9 cellular contexts compared by ENCODE assay signal in the genomic region with DNA sequence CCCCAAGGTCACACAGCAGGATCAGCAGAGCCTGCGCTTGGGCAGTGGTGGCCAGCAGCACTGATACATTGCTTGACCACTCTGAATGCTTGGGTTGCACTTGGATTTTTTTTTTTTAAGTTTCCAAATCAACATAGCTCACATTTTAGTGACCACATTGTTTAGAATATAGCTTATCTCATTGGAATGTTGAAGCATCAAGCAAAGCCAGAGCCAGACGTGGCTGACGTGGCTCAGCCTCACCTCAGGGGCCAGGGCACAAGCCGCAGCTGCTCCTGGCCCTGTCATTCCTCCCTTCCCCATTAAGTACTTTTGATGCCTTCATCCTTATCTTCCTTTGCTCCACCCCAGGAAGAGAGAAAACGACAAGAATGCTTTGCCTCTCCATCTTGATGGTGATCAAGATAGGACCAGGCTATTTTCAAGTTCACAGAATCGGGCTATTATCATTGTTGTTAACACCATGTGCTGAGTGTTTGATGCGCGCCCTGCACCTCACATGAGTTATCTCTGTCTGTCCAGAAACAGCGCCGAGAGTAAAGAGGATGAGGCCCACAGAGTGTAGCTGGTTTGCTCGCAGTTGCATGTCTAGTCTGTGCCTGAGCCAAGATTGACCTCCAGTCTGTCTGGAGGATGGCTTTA.
DNase-seq lines count a peak whose midpoint lies in the region; ATAC-seq, FAIRE-seq and TF ChIP-seq lines count a peak whose summit lies in the region.
"Had no signal": no experiment of that assay in that cellular context is flagged by ENCODE, and none has a peak within 500 bp of the region (broad histone marks: within the 10 kb centered on the region; RNA-seq: fewer than 3 reads in every experiment).

No MANE protein-coding gene starts in this region.

- H3K9me3 ChIP-seq in PC-3 (ENCODE audit: low read length) = no peaks in the 10 kb centered on the region
- no peaks in the 10 kb centered on the region for H3K9me3 ChIP-seq in endothelial cell of umbilical vein (replicated peaks; ENCODE audit: control insufficient read depth, insufficient read depth, low read length)

- H3K4me2 ChIP-seq in PC-3 (ENCODE audit: low read length) (peak overlapping the region; percentile 5; the same call in 1 of the 2 replicates), endothelial cell of umbilical vein (ENCODE audit: insufficient read depth, low read length) (peak overlapping the region; percentile 7)

- H3K9me1 ChIP-seq in endothelial cell of umbilical vein (replicated peaks; ENCODE audit: control insufficient read depth, extremely low read depth, insufficient read depth, low read length) = no peaks in the 10 kb centered on the region

- peak; percentile 97 for FAIRE-seq in endothelial cell of umbilical vein (lab: Jason Lieb, UNC)

- intact Hi-C loops in PC-3 (cut with micrococcal nuclease) (no loop called here), endothelial cell of umbilical vein (cut with micrococcal nuclease) (loop anchor here (1.0 to 5.0 kb wide), 6 partner anchors 28 to 221 kb away; no protein-coding TSS in a partner anchor)

- peaks cover 7% of the 10 kb centered on the region for H3F3A ChIP-seq in PC-3 (ENCODE audit: low read length, unreplicated experiment)

- POLR2A ChIA-PET in PC-3 (lab: Charles Lee; ENCODE audit: unreplicated experiment) (interaction anchor here (0.5 kb wide), 1 partner anchor 53 kb away, joined by 3 read pairs; no protein-coding TSS in a partner anchor), endothelial cell of umbilical vein (lab: Charles Lee) (interaction anchor here (0.6 to 1.5 kb wide), 5 partner anchors 13 to 113 kb away, joined by 3 to 7 read pairs (median 5); partner anchors contain the start of gene SMAD3)

- H2AFZ ChIP-seq in PC-3 (ENCODE audit: low read length) (no peak overlapping the region), endothelial cell of umbilical vein (ENCODE audit: low read depth, low read length) (no peak overlapping the region)

- H3K27ac ChIP-seq in PC-3 (ENCODE audit: low read length) (peak overlapping the region; percentile 93), endothelial cell of umbilical vein (ENCODE audit: insufficient read depth, low read depth, low read length) (peak overlapping the region; percentile 92)

- H3K79me2 ChIP-seq in PC-3 (ENCODE audit: low read length) (peaks cover 52% of the 10 kb centered on the region), endothelial cell of umbilical vein (ENCODE audit: control insufficient read depth, insufficient read depth, low read length) (peaks cover 44% of the 10 kb centered on the region)

- H3K27me3 ChIP-seq in PC-3 (ENCODE audit: low read length) (no peaks in the 10 kb centered on the region), endothelial cell of umbilical vein (ENCODE audit: control insufficient read depth in 2 of 2, insufficient read depth in 2 of 2, low read length in 2 of 2) (no peaks in the 10 kb centered on the region)

- peak; percentile 40 for ATAC-seq in PC-3
- no peak for ATAC-seq in GM21528 (IDR thresholded peaks at IDR 0.05; ENCODE audit: low FRiP score, unreplicated experiment)

- H4K20me1 ChIP-seq in PC-3 (ENCODE audit: low read length) = no peaks in the 10 kb centered on the region
- H4K20me1 ChIP-seq in endothelial cell of umbilical vein (replicated peaks; ENCODE audit: control insufficient read depth, extremely low read depth, insufficient read depth, low read length) = no peaks in the 10 kb centered on the region

- dilution Hi-C loops in endothelial cell of umbilical vein (cut with MboI; ENCODE audit: extremely low pct_ligation_motif_present, low sequenced_read_pairs) = no loop called here

- H3K9me2 ChIP-seq in PC-3 (replicated peaks; ENCODE audit: low read length) = no peaks in the 10 kb centered on the region

- no peak for TF ChIP-seq CTCF in PC-3 (conservative IDR thresholded peaks at IDR 0.05; ENCODE audit: low read depth, low read length)
- no peak for TF ChIP-seq CTCF in endothelial cell of umbilical vein (IDR thresholded peaks at IDR 0.05; ENCODE audit: extremely low read depth in 1 of 2, insufficient read depth in 1 of 2, low read depth in 1 of 2, low read length in 2 of 2)

- BruUV-seq in PC-3 (replicated peaks; lab: Mats Ljungman, UMichigan) (no TSS peak), endothelial cell of umbilical vein (replicated peaks; lab: Mats Ljungman, UMichigan) (no TSS peak)

- DNase-seq in AG08396 (ENCODE audit: low spot score) = peak; percentile 88
- DNase-seq in PC-3 = peak; percentile 79
- DNase-seq in endothelial cell of umbilical vein (ENCODE audit: low read depth, low spot score) = peak; percentile 90
- DNase-seq in mucosa of gallbladder (ENCODE audit: low spot score) = peak; percentile 42
- no peak for DNase-seq in NCI-H510A (lab: John Stamatoyannopoulos, UW)
- DNase-seq in NCI-H1694 (lab: John Stamatoyannopoulos, UW) = no peak
- DNase-seq in stimulated activated CD4-positive, alpha-beta T cell treated with anti-CD3 and anti-CD28 coated beads, Interleukin-4, amount 100 ng/mL, for 24 hours = no peak
- DNase-seq: NCI-H1105 had no signal

- CTCF ChIA-PET in PC-3 (lab: Charles Lee) = no interaction called here
- CTCF ChIA-PET in endothelial cell of umbilical vein (lab: Charles Lee) = interaction anchor here (0.6 to 2.5 kb wide), 16 partner anchors 10 to 255 kb away, joined by 3 to 12 read pairs (median 4); partner anchors contain the start of gene SMAD3

- H3K4me1 ChIP-seq in PC-3 (ENCODE audit: insufficient read depth, low read length) (peaks cover 56% of the 10 kb centered on the region), endothelial cell of umbilical vein (ENCODE audit: control insufficient read depth, extremely low read depth, insufficient read depth, low read length) (peaks cover 50% of the 10 kb centered on the region)

- peak; percentile 56 for TF ChIP-seq POLR2A in endothelial cell of umbilical vein (IDR thresholded peaks at IDR 0.05; ENCODE audit: low read depth, low read length)

- H3K36me3 ChIP-seq in PC-3 (ENCODE audit: low read depth, low read length) (peaks cover 56% of the 10 kb centered on the region), endothelial cell of umbilical vein (ENCODE audit: control insufficient read depth in 2 of 2, extremely low read depth in 1 of 2, insufficient read depth in 2 of 2, low read length in 2 of 2) (peaks cover 9 to 11% of the 10 kb centered on the region in 2 experiments)

- peak overlapping the region; percentile 11; the same call in 1 of the 2 replicates for H3K9ac ChIP-seq in PC-3 (ENCODE audit: low read length)
- peak overlapping the region; percentile 70 for H3K9ac ChIP-seq in endothelial cell of umbilical vein (replicated peaks; ENCODE audit: extremely low read depth, insufficient read depth, low read length)

- no peak overlapping the region for H3K4me3 ChIP-seq in PC-3 (ENCODE audit: low read length)
- H3K4me3 ChIP-seq in endothelial cell of umbilical vein (replicated peaks in 1 of 3; ENCODE audit: insufficient read depth in 1 of 3, low read depth in 1 of 3, low read length in 3 of 3) = no peak overlapping the region

TF ChIP-seq in endothelial cell of umbilical vein, 7 proteins besides CTCF, POLR2A, EP300 and RAD21:
- peak; percentile 52 for TF ChIP-seq POLR2AphosphoS5 (IDR thresholded peaks at IDR 0.05; ENCODE audit: insufficient read depth, low read depth, low read length)
- no peak for TF ChIP-seq EZH2 (IDR thresholded peaks at IDR 0.05; ENCODE audit: borderline replicate concordance, low read depth, low read length, severe bottlenecking)
- TF ChIP-seq MYC (IDR thresholded peaks at IDR 0.05; ENCODE audit: low read depth, low read length) = no peak
- no peak for TF ChIP-seq FOS (IDR thresholded peaks at IDR 0.05; ENCODE audit: borderline replicate concordance, insufficient read depth, low read length)
- TF ChIP-seq JUN (IDR thresholded peaks at IDR 0.05; ENCODE audit: borderline replicate concordance, insufficient read depth, insufficient read length, low read depth) = peak; percentile 67
- peak; percentile 94 for TF ChIP-seq GATA2 (IDR thresholded peaks at IDR 0.05; ENCODE audit: insufficient read depth, insufficient read length, low read depth, low read length)
- TF ChIP-seq, protein P1, sequence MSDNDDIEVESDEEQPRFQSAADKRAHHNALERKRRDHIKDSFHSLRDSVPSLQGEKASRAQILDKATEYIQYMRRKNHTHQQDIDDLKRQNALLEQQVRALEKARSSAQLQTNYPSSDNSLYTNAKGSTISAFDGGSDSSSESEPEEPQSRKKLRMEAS (IDR thresholded peaks at IDR 0.05; ENCODE audit: insufficient read depth, insufficient read length) = no peak
TF ChIP-seq in endothelial cell of umbilical vein: peak in this region for 3.

Comparison
In these comparisons a context has a peak if more than half of its experiments do, and no peak if none do; other contexts are left out.
1. DNase-seq: peak in AG08396 (single experiment), PC-3 (single experiment), endothelial cell of umbilical vein (single experiment) and mucosa of gallbladder (single experiment); none in NCI-H510A (single experiment), NCI-H1694 (single experiment) and stimulated activated CD4-positive, alpha-beta T cell treated with anti-CD3 and anti-CD28 coated beads, Interleukin-4, amount 100 ng/mL, for 24 hours (single experiment).